19 cellular contexts compared by ENCODE assay signal in the genomic region with DNA sequence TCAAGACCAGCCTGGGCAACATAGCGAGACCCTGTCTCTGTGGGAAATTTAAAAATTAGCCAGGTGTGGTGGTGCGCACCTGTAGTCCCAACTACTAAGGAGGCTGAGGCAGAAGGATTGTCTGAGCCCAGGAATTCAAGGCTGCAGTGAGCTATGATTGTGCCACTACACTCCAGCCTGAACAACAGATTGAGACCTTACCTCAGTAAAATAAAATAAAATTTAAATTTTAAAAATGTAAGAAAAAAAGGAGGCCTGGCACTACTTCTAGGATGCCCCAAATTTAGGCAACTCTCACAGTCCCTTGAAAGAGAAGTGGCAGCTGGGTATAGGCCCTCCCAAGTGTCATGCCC. TPM values are rescaled to one million over a fixed set of nuclear protein-coding genes. Genes with fewer than 3 reads are reported as not detected.
A peak's percentile ranks its signal among the peaks of the same experiment; 100 is the strongest.
DNase-seq lines count a peak whose midpoint lies in the region; ATAC-seq, FAIRE-seq and TF ChIP-seq lines count a peak whose summit lies in the region.
"Had no signal": no experiment of that assay in that cellular context is flagged by ENCODE, and none has a peak within 500 bp of the region (broad histone marks: within the 10 kb centered on the region; RNA-seq: fewer than 3 reads in every experiment).

No MANE protein-coding gene starts in this region.

- POLR2A ChIA-PET in PC-9 (lab: Charles Lee; ENCODE audit: unreplicated experiment), result interaction anchor here (0.7 kb wide), 2 partner anchors 58 to 327 kb away, joined by 3 read pairs; no protein-coding TSS in a partner anchor

- in situ Hi-C loops in GM23248 (cut with MboI), result no loop called here

- CTCF ChIA-PET in PC-9 (lab: Charles Lee), result interaction anchor here (0.9 kb wide), 1 partner anchor 178 kb away, joined by 4 read pairs; no protein-coding TSS in a partner anchor

- H3K4me2 ChIP-seq in GM23248 (ENCODE audit: unreplicated experiment), result no peak overlapping the region
- peak overlapping the region; percentile 63; the same call in 1 of the 2 replicates for H3K4me2 ChIP-seq in PC-9

- BruUV-seq in PC-9 (replicated peaks; lab: Mats Ljungman, UMichigan), result no TSS peak

- H3K9me2 ChIP-seq in GM23248 (ENCODE audit: insufficient read depth) (no peaks in the 10 kb centered on the region), PC-9 (ENCODE audit: insufficient read depth) (no peaks in the 10 kb centered on the region)

- H3K9ac ChIP-seq in GM23248 (0 out of 2 replicates have a peak overlapping the region, but pooled peaks have one; percentile 65), liver (ENCODE audit: low read depth in 1 of 2, low read length in 2 of 2) (no peak overlapping the region)

- no peak for FAIRE-seq in H54 (lab: Jason Lieb, UNC)

- DNase-seq in GM23248 (no peak), PC-9 (no peak), H54 (ENCODE audit: insufficient read length, low spot score) (no peak), sciatic nerve (ENCODE audit: low spot score) (no peak)
- no peak for DNase-seq in activated CD8-positive, alpha-beta memory T cell treated with anti-CD3 and anti-CD28 coated beads, Interleukin-2, amount 50 U/mL, for 4 hours
- DNase-seq: caudate nucleus; effector CD8-positive, alpha-beta T cell; hypothalamus; left cardiac atrium; NCI-H1694; NCI-H345; occipital lobe; sigmoid colon; stimulated activated CD4-positive, alpha-beta T cell treated with anti-CD3 and anti-CD28 coated beads, Interleukin-4, amount 100 ng/mL, for 4 hours; T-helper 2 cell; transverse colon had no signal

- intact Hi-C loops in PC-9 (cut with micrococcal nuclease; ENCODE audit: unreplicated experiment) (loop anchor here (10.0 kb wide), 1 partner anchor 451 kb away; no protein-coding TSS in a partner anchor), sciatic nerve (cut with DNase I) (loop anchor here (5.0 kb wide), 2 partner anchors 147 to 192 kb away; no protein-coding TSS in a partner anchor)

- H3F3A ChIP-seq in GM23248 (ENCODE audit: insufficient read depth) (peaks cover 11% of the 10 kb centered on the region; the same call in 1 of the 2 replicates), PC-9 (ENCODE audit: insufficient read depth, low read depth) (no peaks in the 10 kb centered on the region)

- H3K27ac ChIP-seq in GM23248 (peak overlapping the region; percentile 60; the same call in 1 of the 2 replicates), PC-9 (no peak overlapping the region; the same call in 1 of the 2 replicates), liver (ENCODE audit: low read depth in 1 of 2, low read length in 2 of 2) (peak overlapping the region; percentile 71 to 84)
- H3K27ac ChIP-seq: sigmoid colon, transverse colon had no signal

- H3K4me1 ChIP-seq in GM23248 (ENCODE audit: insufficient read depth) (peaks cover 43% of the 10 kb centered on the region), PC-9 (replicated peaks; ENCODE audit: insufficient read depth) (peaks cover 43% of the 10 kb centered on the region), liver (ENCODE audit: control insufficient read depth in 4 of 4, insufficient read depth in 4 of 4, low read length in 3 of 4) (peaks cover 14 to 59% (median 35%) of the 10 kb centered on the region in 4 donors)

- H2AFZ ChIP-seq in GM23248 (no peak overlapping the region), PC-9 (no peak overlapping the region)

- WGBS in GM23248 (ENCODE audit: low coverage in 1 of 2, low lambda C conversion rate in 2 of 2, missing lambda C conversion rate in 2 of 2), 2 experiments, result 97 to 100% methylated on average over 2 of the region's 2 CpGs
- WGBS in liver, result 82% methylated on average over 2 of the region's 2 CpGs

- H3K27me3 ChIP-seq in GM23248 (replicated peaks; ENCODE audit: insufficient read depth) (no peaks in the 10 kb centered on the region), PC-9 (ENCODE audit: insufficient read depth, low read depth) (no peaks in the 10 kb centered on the region), liver (ENCODE audit: control insufficient read depth in 4 of 4, insufficient read depth in 4 of 4, low read length in 3 of 4) (no peaks in the 10 kb centered on the region)
- H3K27me3 ChIP-seq: transverse colon had no signal

- H3K4me3 ChIP-seq in GM23248, result no peak overlapping the region
- no peak overlapping the region for H3K4me3 ChIP-seq in PC-9
- no peak overlapping the region for H3K4me3 ChIP-seq in liver (ENCODE audit: low read depth in 1 of 3, low read length in 3 of 3)
- H3K4me3 ChIP-seq: sigmoid colon, transverse colon had no signal

- no peaks in the 10 kb centered on the region for H4K20me1 ChIP-seq in GM23248 (ENCODE audit: insufficient read depth)
- no peaks in the 10 kb centered on the region for H4K20me1 ChIP-seq in PC-9 (ENCODE audit: insufficient read depth)

- TF ChIP-seq POLR2A in H54 (IDR thresholded peaks at IDR 0.05; ENCODE audit: low read depth, low read length), result no peak

- H3K36me3 ChIP-seq in GM23248 (ENCODE audit: low read depth) (no peaks in the 10 kb centered on the region), PC-9 (ENCODE audit: low read depth) (no peaks in the 10 kb centered on the region), liver (ENCODE audit: control insufficient read depth in 4 of 4, insufficient read depth in 3 of 4, low read depth in 1 of 4, low read length in 3 of 4) (peaks cover 0 to 3% (median 0%) of the 10 kb centered on the region in 4 donors)
- H3K36me3 ChIP-seq: sigmoid colon, transverse colon had no signal

- H3K9me3 ChIP-seq in GM23248 (ENCODE audit: low read depth), result no peaks in the 10 kb centered on the region
- no peaks in the 10 kb centered on the region for H3K9me3 ChIP-seq in PC-9 (ENCODE audit: insufficient read depth, low read depth)
- no peaks in the 10 kb centered on the region for H3K9me3 ChIP-seq in liver (ENCODE audit: control insufficient read depth in 4 of 4, low read length in 3 of 4)
- H3K9me3 ChIP-seq: sigmoid colon, transverse colon had no signal

- peak in 1 of 2 donors; percentile 43 for TF ChIP-seq RAD21 in liver (IDR thresholded peaks at IDR 0.05)

- no peak for ATAC-seq in sciatic nerve
- ATAC-seq: left cardiac atrium, Right ventricle myocardium inferior had no signal

- no peaks in the 10 kb centered on the region for H3K79me2 ChIP-seq in GM23248 (ENCODE audit: insufficient read depth)
- no peaks in the 10 kb centered on the region for H3K79me2 ChIP-seq in PC-9 (ENCODE audit: low read depth)

- TF ChIP-seq CTCF in PC-9 (conservative IDR thresholded peaks at IDR 0.05), result no peak
- no peak for TF ChIP-seq CTCF in liver (IDR thresholded peaks at IDR 0.05; ENCODE audit: low read depth, low read length, missing input control)

TF ChIP-seq in liver, 16 proteins besides CTCF, POLR2A, EP300 and RAD21 (continues in another document):
- TF ChIP-seq FOXA1 (IDR thresholded peaks at IDR 0.05) (no peak), JUND (IDR thresholded peaks at IDR 0.05) (no peak), GABPA (IDR thresholded peaks at IDR 0.05 in 1 of 2, conservative IDR thresholded peaks at IDR 0.05 in 1 of 2) (no peak), TAF1 (conservative IDR thresholded peaks at IDR 0.05) (no peak), RXRA (IDR thresholded peaks at IDR 0.05) (no peak), NR2F2 (IDR thresholded peaks at IDR 0.05) (no peak), HNF4A (conservative IDR thresholded peaks at IDR 0.05) (no peak)
- TF ChIP-seq, protein P1, sequence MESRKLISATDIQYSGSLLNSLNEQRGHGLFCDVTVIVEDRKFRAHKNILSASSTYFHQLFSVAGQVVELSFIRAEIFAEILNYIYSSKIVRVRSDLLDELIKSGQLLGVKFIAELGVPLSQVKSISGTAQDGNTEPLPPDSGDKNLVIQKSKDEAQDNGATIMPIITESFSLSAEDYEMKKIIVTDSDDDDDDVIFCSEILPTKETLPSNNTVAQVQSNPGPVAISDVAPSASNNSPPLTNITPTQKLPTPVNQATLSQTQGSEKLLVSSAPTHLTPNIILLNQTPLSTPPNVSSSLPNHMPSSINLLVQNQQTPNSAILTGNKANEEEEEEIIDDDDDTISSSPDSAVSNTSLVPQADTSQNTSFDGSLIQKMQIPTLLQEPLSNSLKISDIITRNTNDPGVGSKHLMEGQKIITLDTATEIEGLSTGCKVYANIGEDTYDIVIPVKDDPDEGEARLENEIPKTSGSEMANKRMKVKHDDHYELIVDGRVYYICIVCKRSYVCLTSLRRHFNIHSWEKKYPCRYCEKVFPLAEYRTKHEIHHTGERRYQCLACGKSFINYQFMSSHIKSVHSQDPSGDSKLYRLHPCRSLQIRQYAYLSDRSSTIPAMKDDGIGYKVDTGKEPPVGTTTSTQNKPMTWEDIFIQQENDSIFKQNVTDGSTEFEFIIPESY (IDR thresholded peaks at IDR 0.05), result no peak
- TF ChIP-seq, protein P2, sequence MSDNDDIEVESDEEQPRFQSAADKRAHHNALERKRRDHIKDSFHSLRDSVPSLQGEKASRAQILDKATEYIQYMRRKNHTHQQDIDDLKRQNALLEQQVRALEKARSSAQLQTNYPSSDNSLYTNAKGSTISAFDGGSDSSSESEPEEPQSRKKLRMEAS (IDR thresholded peaks at IDR 0.05), result no peak

RNA-seq across cellular contexts. Expression of a gene that starts 0.9 kb away (rescaled TPM):
- 0.65 and 0.76 TPM in 2 replicates for total RNA-seq in GM23248 (2014; rRNA removed; shearing (Covaris generic))
- polyA plus RNA-seq in GM23248 (2016; fragmentation: Nextera tagmentation; extraction: Ambion mirVana), result 0.23 and 0.24 TPM in 2 replicates
- total RNA-seq in PC-9 (2021), result 0.73 and 0.90 TPM in 2 replicates
- 100 to 1,000 TPM in 1 of 2 donors, 10 to 100 TPM in 1; 17.6 to 181 TPM for total RNA-seq in liver
- polyA plus RNA-seq in liver, result 100 to 1,000 TPM in 1 of 2 donors, 10 to 100 TPM in 1; 82.5 to 137 TPM
- not detected for total RNA-seq in sciatic nerve
- total RNA-seq: left cardiac atrium, occipital lobe, Right ventricle myocardium inferior, transverse colon had no signal

RNA-seq across cellular contexts. Expression of a gene that starts 5.4 kb away (rescaled TPM):
- total RNA-seq in GM23248 (2014; rRNA removed; shearing (Covaris generic)), result 0.63 and 1.8 TPM in 2 replicates
- 0.89 and 1.0 TPM in 2 replicates for polyA plus RNA-seq in GM23248 (2016; fragmentation: Nextera tagmentation; extraction: Ambion mirVana)
- not detected in 2 replicates for total RNA-seq in PC-9 (2021)
- under 1 TPM; 0.09 to 0.25 TPM for total RNA-seq in liver
- under 1 TPM; 0.23 to 0.44 TPM for polyA plus RNA-seq in liver
- total RNA-seq in sciatic nerve, result 47.7 TPM

RNA-seq across cellular contexts. Expression of a gene that starts 19.6 kb away (rescaled TPM):
- total RNA-seq in GM23248 (2014; rRNA removed; shearing (Covaris generic)), result not detected in 2 replicates
- 0.09 TPM in 1 of 2 replicates, not detected in the other for polyA plus RNA-seq in GM23248 (2016; fragmentation: Nextera tagmentation; extraction: Ambion mirVana)
- total RNA-seq in PC-9 (2021), result 0.35 TPM in 1 of 2 replicates, not detected in the other
- 100 to 1,000 TPM in 1 of 2 donors, 1 to 10 TPM in 1; 2.8 to 102 TPM for total RNA-seq in liver
- 100 to 1,000 TPM in 1 of 2 donors, 10 to 100 TPM in 1; 71.0 to 134 TPM for polyA plus RNA-seq in liver
- total RNA-seq in sciatic nerve, result not detected
- total RNA-seq: left cardiac atrium, mucosa of gallbladder, occipital lobe, Right ventricle myocardium inferior, sigmoid colon, transverse colon had no signal
- polyA plus RNA-seq: sigmoid colon had no signal

RNA-seq across cellular contexts. Expression of a gene that starts 23.3 kb away (rescaled TPM):
- total RNA-seq in GM23248 (2014; rRNA removed; shearing (Covaris generic)), result 16.9 and 27.6 TPM in 2 replicates
- polyA plus RNA-seq in GM23248 (2016; fragmentation: Nextera tagmentation; extraction: Ambion mirVana), result 16.2 and 17.0 TPM in 2 replicates
- total RNA-seq in PC-9 (2021), result 54.4 and 65.1 TPM in 2 replicates
- 10 to 100 TPM in 1 of 2 donors, 1 to 10 TPM in 1; 7.4 to 28.9 TPM for total RNA-seq in liver
- 10 to 100 TPM; 11.2 to 19.0 TPM for polyA plus RNA-seq in liver
- total RNA-seq in sciatic nerve, result 89.6 TPM

RNA-seq across cellular contexts. Expression of a gene that starts 25.5 kb away (rescaled TPM):
- 0.11 TPM in 1 of 2 replicates, not detected in the other for total RNA-seq in GM23248 (2014; rRNA removed; shearing (Covaris generic))
- 0.48 and 0.61 TPM in 2 replicates for polyA plus RNA-seq in GM23248 (2016; fragmentation: Nextera tagmentation; extraction: Ambion mirVana)
- total RNA-seq in PC-9 (2021), result not detected in 2 replicates
- total RNA-seq in liver, result 10 to 100 TPM in 1 of 2 donors, 1 to 10 TPM in 1; 7.7 to 12.0 TPM
- polyA plus RNA-seq in liver, result 1 to 10 TPM; 3.0 to 6.5 TPM
- 30.8 TPM for total RNA-seq in sciatic nerve

Comparison
In these comparisons a context has a peak if more than half of its experiments do, and no peak if none do; other contexts are left out.
1. RNA of a gene that starts 5.4 kb away (total RNA-seq): 47.7 TPM in sciatic nerve (single experiment); 0.63 to 1.8 TPM in GM23248, not detected in PC-9 and 0.09 to 0.25 TPM in liver; every median in the first group is over 10 times any median in the second.